Comparison of ENCODE assay signal across 23 cellular contexts in genomic region chrX:123468481-123468880, GRCh38.
"Had no signal": no experiment of that assay in that cellular context is flagged by ENCODE, and none has a peak within 500 bp of the region (broad histone marks: within the 10 kb centered on the region; RNA-seq: fewer than 3 reads in every experiment).

No MANE protein-coding gene starts in this region.

- H3K36me3 ChIP-seq: esophagus muscularis mucosa, gastroesophageal sphincter, heart left ventricle, left lung, lower lobe of right lung had no signal

- ATAC-seq: foreskin keratinocyte, gastroesophageal sphincter, heart left ventricle, left cardiac atrium, left lung, left ventricle myocardium superior, lower lobe of right lung, mucosa of descending colon had no signal

- H3K27ac ChIP-seq: coronary artery, dorsolateral prefrontal cortex, esophagus muscularis mucosa, foreskin keratinocyte, gastroesophageal sphincter, heart left ventricle, hepatocyte, left lung, lower lobe of right lung had no signal

- H3K4me1 Mint-ChIP-seq: immature natural killer cell, naive B cell had no signal

- H3K36me3 Mint-ChIP-seq: immature natural killer cell, mesothelial cell of epicardium, naive B cell had no signal

- H3K4me1 ChIP-seq: esophagus muscularis mucosa, foreskin keratinocyte, gastroesophageal sphincter, heart left ventricle, left lung, lower lobe of right lung had no signal

- H3K27me3 Mint-ChIP-seq: naive B cell had no signal

- DNase-seq: dermis blood vessel endothelial cell; dorsolateral prefrontal cortex; effector CD4-positive, alpha-beta T cell; effector memory CD4-positive, alpha-beta T cell; foreskin keratinocyte; heart left ventricle; hypothalamus; immature natural killer cell; islet precursor cell; left cardiac atrium; left lung; left ventricle myocardium superior; lower lobe of right lung; mesenchymal stem cell; mucosa of descending colon; naive B cell had no signal

- H3K9me3 Mint-ChIP-seq: immature natural killer cell had no signal

- H3K4me3 Mint-ChIP-seq: immature natural killer cell, mesothelial cell of epicardium, naive B cell had no signal

- H2AFZ ChIP-seq: hepatocyte had no signal

- H3K4me3 ChIP-seq: coronary artery, dorsolateral prefrontal cortex, esophagus muscularis mucosa, gastroesophageal sphincter, heart left ventricle, hepatocyte, left lung, lower lobe of right lung, mucosa of descending colon had no signal

- FAIRE-seq: endothelial cell of umbilical vein, frontal cortex had no signal

- H3K27me3 ChIP-seq: esophagus muscularis mucosa, foreskin keratinocyte, gastroesophageal sphincter, heart left ventricle, hepatocyte, left lung had no signal

- H3K79me2 ChIP-seq: hepatocyte had no signal

- H3K27ac Mint-ChIP-seq: immature natural killer cell, mesothelial cell of epicardium, naive B cell had no signal

- H3K4me2 ChIP-seq: hepatocyte had no signal

- H3K9me3 ChIP-seq: esophagus muscularis mucosa, gastroesophageal sphincter, heart left ventricle, left lung, lower lobe of right lung, mucosa of descending colon had no signal
